Comparison of ENCODE assay signal across 1 cellular context in genomic region chr6:4018194-4019111, GRCh38.
A peak's percentile ranks its signal among the peaks of the same experiment; 100 is the strongest.
TF ChIP-seq lines count a peak whose summit lies in the region.

No MANE protein-coding gene starts in this region.

TF ChIP-seq in HepG2, 621 proteins besides CTCF, POLR2A, EP300 and RAD21 (continued from another document and continues in another):
- TF ChIP-seq UBTF (CRISPR knock-in tag; IDR thresholded peaks at IDR 0.05) (peak; percentile 100), HNRNPL (IDR thresholded peaks at IDR 0.05; ENCODE audit: low read depth, low read length) (peak; percentile 66; the same call in 1 of the 2 replicates), ZFX (CRISPR knock-in tag; IDR thresholded peaks at IDR 0.05; ENCODE audit: low read depth) (peak; percentile 100), PAWR (CRISPR knock-in tag; IDR thresholded peaks at IDR 0.05; ENCODE audit: borderline replicate concordance) (peak; percentile 43; the same call in 1 of the 2 replicates), ZC3H13 (CRISPR knock-in tag; IDR thresholded peaks at IDR 0.05) (peak; percentile 87; the same call in 1 of the 2 replicates), GZF1 (CRISPR knock-in tag; IDR thresholded peaks at IDR 0.05) (peak; percentile 81), ZNF616 (CRISPR knock-in tag; IDR thresholded peaks at IDR 0.05; ENCODE audit: low read depth) (no peak), NFKBIZ (CRISPR knock-in tag; IDR thresholded peaks at IDR 0.05) (peak; percentile 86; the same call in 1 of the 2 replicates), FOXK1 (CRISPR knock-in tag; IDR thresholded peaks at IDR 0.05; ENCODE audit: borderline replicate concordance, low read depth) (peak; percentile 12; the same call in 1 of the 2 replicates), SNAPC2 (CRISPR knock-in tag; IDR thresholded peaks at IDR 0.05) (peak; percentile 65; the same call in 1 of the 2 replicates), THAP8 (CRISPR knock-in tag; IDR thresholded peaks at IDR 0.05; ENCODE audit: borderline replicate concordance) (peak; percentile 96; the same call in 1 of the 2 replicates), ZNF691 (CRISPR knock-in tag; IDR thresholded peaks at IDR 0.05; ENCODE audit: borderline replicate concordance, low read depth) (peak; percentile 98), TOPORS (CRISPR knock-in tag; IDR thresholded peaks at IDR 0.05) (peak; percentile 76), HOXD1 (CRISPR knock-in tag; IDR thresholded peaks at IDR 0.05) (peak; percentile 81), U2AF2 (IDR thresholded peaks at IDR 0.05; ENCODE audit: low read depth, low read length) (0 out of 2 replicates have a peak, but pooled peaks have one; percentile 37), ZBTB26 (CRISPR knock-in tag; IDR thresholded peaks at IDR 0.05; ENCODE audit: borderline replicate concordance) (peak; percentile 66; the same call in 1 of the 2 replicates), MLXIP (CRISPR knock-in tag; IDR thresholded peaks at IDR 0.05; ENCODE audit: borderline replicate concordance) (no peak), BHLHE40 (IDR thresholded peaks at IDR 0.05; ENCODE audit: low read length) (no peak; the same call in 1 of the 2 replicates), ZBTB7A (CRISPR knock-in tag; IDR thresholded peaks at IDR 0.05) (0 out of 2 replicates have a peak, but pooled peaks have one; percentile 52), ZNF432 (CRISPR knock-in tag; IDR thresholded peaks at IDR 0.05; ENCODE audit: borderline replicate concordance) (no peak), AGO1 (IDR thresholded peaks at IDR 0.05; ENCODE audit: low read depth, low read length, poor library complexity, severe bottlenecking) (peak; percentile 86), ZNF207 (IDR thresholded peaks at IDR 0.05; ENCODE audit: borderline replicate concordance) (no peak), DRAP1 (CRISPR knock-in tag; IDR thresholded peaks at IDR 0.05) (peak; percentile 87), ZNF562 (CRISPR knock-in tag; IDR thresholded peaks at IDR 0.05; ENCODE audit: borderline replicate concordance) (no peak; the same call in 1 of the 2 replicates), DPF2 (CRISPR knock-in tag; IDR thresholded peaks at IDR 0.05; ENCODE audit: borderline replicate concordance, low read depth) (no peak), ZNF574 (CRISPR knock-in tag; IDR thresholded peaks at IDR 0.05) (peak; percentile 93), CEBPZ (IDR thresholded peaks at IDR 0.05; ENCODE audit: low read length) (no peak), IRF9 (CRISPR knock-in tag; IDR thresholded peaks at IDR 0.05; ENCODE audit: borderline replicate concordance) (peak; percentile 97; the same call in 1 of the 2 replicates), ELF1 (CRISPR knock-in tag; IDR thresholded peaks at IDR 0.05) (peak; percentile 90), ZNF605 (CRISPR knock-in tag; IDR thresholded peaks at IDR 0.05) (peak; percentile 96), RBAK (CRISPR knock-in tag; IDR thresholded peaks at IDR 0.05) (no peak; the same call in 1 of the 2 replicates), DDIT3 (CRISPR knock-in tag; IDR thresholded peaks at IDR 0.05) (no peak), STAT5B (CRISPR knock-in tag; IDR thresholded peaks at IDR 0.05) (peak; percentile 68; the same call in 1 of the 2 replicates), KLF11 (CRISPR knock-in tag; IDR thresholded peaks at IDR 0.05) (no peak), SP2 (CRISPR knock-in tag; IDR thresholded peaks at IDR 0.05) (peak; percentile 56; the same call in 1 of the 2 replicates), ZNF292 (CRISPR knock-in tag; IDR thresholded peaks at IDR 0.05; ENCODE audit: borderline replicate concordance, low read depth) (peak; percentile 97), ISL2 (CRISPR knock-in tag; IDR thresholded peaks at IDR 0.05) (peak; percentile 84), MXD3 (CRISPR knock-in tag; IDR thresholded peaks at IDR 0.05) (peak; percentile 98), SATB2 (CRISPR knock-in tag; IDR thresholded peaks at IDR 0.05) (peak; percentile 81; the same call in 1 of the 2 replicates), ZSCAN21 (CRISPR knock-in tag; IDR thresholded peaks at IDR 0.05; ENCODE audit: borderline replicate concordance) (peak; percentile 92)
